ENCODE assay signal across 26 cellular contexts in the genomic region with DNA sequence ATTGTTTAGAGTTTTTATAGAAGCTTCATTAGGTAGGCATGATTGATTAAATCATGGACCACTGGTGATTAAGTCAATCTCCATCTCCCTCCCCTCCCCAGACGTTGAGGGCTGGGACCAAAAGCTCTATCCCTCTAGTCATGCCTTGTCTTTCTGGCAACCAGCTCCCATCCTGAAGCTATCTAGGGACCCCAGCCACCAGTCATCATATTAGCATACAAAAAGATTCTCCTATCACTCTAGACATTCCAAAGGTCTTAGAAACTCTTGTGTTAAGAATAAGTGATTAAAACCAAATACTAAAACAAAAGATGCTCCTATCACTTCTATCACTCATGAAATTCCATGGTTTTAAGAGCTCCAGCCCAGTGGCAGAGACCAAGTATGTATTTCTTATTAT.
"Had no signal": no experiment of that assay in that cellular context is flagged by ENCODE, and none has a peak within 500 bp of the region (broad histone marks: within the 10 kb centered on the region; RNA-seq: fewer than 3 reads in every experiment).

No MANE protein-coding gene starts in this region.

- H3K36me3 Mint-ChIP-seq: natural killer cell; stimulated activated effector memory CD8-positive, alpha-beta T cell treated with anti-CD3 and anti-CD28 coated beads, Interleukin-12 subunit alpha, Interleukin-12 subunit beta, amount 100 ng/mL, for 72 hours had no signal

- H3K9me3 ChIP-seq: ovary, psoas muscle, right lobe of liver, sigmoid colon, stomach, thoracic aorta, tibial artery, transverse colon, upper lobe of right lung, uterus had no signal

- H3K9ac ChIP-seq: neural progenitor cell had no signal

- H2AFZ ChIP-seq: neural progenitor cell had no signal

- H3K4me3 ChIP-seq: neural progenitor cell, ovary, psoas muscle, right lobe of liver, sigmoid colon, stomach, thoracic aorta, tibial artery, transverse colon, upper lobe of right lung, uterus had no signal

- H3K4me1 Mint-ChIP-seq: nephron had no signal

- H3K27ac Mint-ChIP-seq: naive thymus-derived CD4-positive, alpha-beta T cell; natural killer cell; nephron; neural progenitor cell; stimulated activated effector memory CD8-positive, alpha-beta T cell treated with anti-CD3 and anti-CD28 coated beads, Interleukin-12 subunit alpha, Interleukin-12 subunit beta, amount 100 ng/mL, for 72 hours; stimulated activated naive B cell treated with anti-CD40 and anti-IgM and Interleukin-4, amounts not matched to agents 10 μg/mL and 1 μg/mL and 100 μg/mL, for 72 hours; stimulated activated naive CD8-positive, alpha-beta T cell treated with anti-CD3 and anti-CD28 coated beads, Interleukin-15, Interleukin-2, amounts not matched to agents 100 ng/mL and 50 ng/mL, for 24 hours; type B pancreatic cell had no signal

- H3K27me3 ChIP-seq: neural progenitor cell, ovary, right lobe of liver, sigmoid colon, stomach, tibial artery, transverse colon, upper lobe of right lung, uterus had no signal

- H3K4me2 ChIP-seq: neural progenitor cell had no signal

- H3K9me3 Mint-ChIP-seq: natural killer cell; stimulated activated effector memory CD8-positive, alpha-beta T cell treated with anti-CD3 and anti-CD28 coated beads, Interleukin-12 subunit alpha, Interleukin-12 subunit beta, amount 100 ng/mL, for 72 hours; stimulated activated naive CD8-positive, alpha-beta T cell treated with anti-CD3 and anti-CD28 coated beads, Interleukin-15, Interleukin-2, amounts not matched to agents 100 ng/mL and 50 ng/mL, for 24 hours had no signal

- H3K27me3 Mint-ChIP-seq: stimulated activated naive B cell treated with anti-CD40 and anti-IgM and Interleukin-4, amounts not matched to agents 10 μg/mL and 1 μg/mL and 100 μg/mL, for 72 hours; type B pancreatic cell had no signal

- ATAC-seq: psoas muscle; right cardiac atrium; right lobe of liver; stimulated activated effector memory CD8-positive, alpha-beta T cell treated with anti-CD3 and anti-CD28 coated beads, Interleukin-12 subunit alpha, Interleukin-12 subunit beta, amount 100 ng/mL, for 72 hours; stimulated activated naive B cell treated with anti-CD40 and anti-IgM and Interleukin-4, amounts not matched to agents 10 μg/mL and 1 μg/mL and 100 μg/mL, for 72 hours; upper lobe of right lung had no signal

- H3K4me1 ChIP-seq: psoas muscle, right lobe of liver, sigmoid colon, transverse colon, upper lobe of right lung, uterus had no signal

- H3K27ac ChIP-seq: neural progenitor cell, ovary, psoas muscle, right lobe of liver, sigmoid colon, stomach, thoracic aorta, tibial artery, transverse colon, upper lobe of right lung, uterus had no signal

- H3K4me3 Mint-ChIP-seq: naive thymus-derived CD4-positive, alpha-beta T cell; natural killer cell; nephron; neural progenitor cell; stimulated activated effector memory CD8-positive, alpha-beta T cell treated with anti-CD3 and anti-CD28 coated beads, Interleukin-12 subunit alpha, Interleukin-12 subunit beta, amount 100 ng/mL, for 72 hours; stimulated activated naive B cell treated with anti-CD40 and anti-IgM and Interleukin-4, amounts not matched to agents 10 μg/mL and 1 μg/mL and 100 μg/mL, for 72 hours; stimulated activated naive CD8-positive, alpha-beta T cell treated with anti-CD3 and anti-CD28 coated beads, Interleukin-15, Interleukin-2, amounts not matched to agents 100 ng/mL and 50 ng/mL, for 24 hours; type B pancreatic cell had no signal

- DNase-seq: naive thymus-derived CD4-positive, alpha-beta T cell; natural killer cell; occipital lobe; ovary; psoas muscle; right cardiac atrium; right lobe of liver; sigmoid colon; small intestine; stimulated activated CD4-positive, alpha-beta T cell treated with anti-CD3 and anti-CD28 coated beads, Interleukin-15, amount 100 ng/mL, for 24 hours; stimulated activated CD4-positive, alpha-beta T cell treated with anti-CD3 and anti-CD28 coated beads, Interleukin-2, amount 100 ng/mL, for 24 hours; stimulated activated CD4-positive, alpha-beta T cell treated with anti-CD3 and anti-CD28 coated beads, Interleukin-2, amount 100 ng/mL, for 48 hours; stimulated activated CD4-positive, alpha-beta T cell treated with anti-CD3 and anti-CD28 coated beads, Interleukin-4, amount 100 ng/mL, for 24 hours; stimulated activated naive B cell treated with anti-CD40 and anti-IgM and Interleukin-4, amounts not matched to agents 10 μg/mL and 1 μg/mL and 100 μg/mL, for 72 hours; stimulated activated naive CD4-positive, alpha-beta T cell treated with Interleukin-2 at 50 U/mL for 16 hours; stomach; tibial artery; transverse colon; upper lobe of right lung; uterus had no signal

- H3K36me3 ChIP-seq: neural progenitor cell, ovary, sigmoid colon, stomach, thoracic aorta, tibial artery, transverse colon, uterus had no signal
